In the genomic region with DNA sequence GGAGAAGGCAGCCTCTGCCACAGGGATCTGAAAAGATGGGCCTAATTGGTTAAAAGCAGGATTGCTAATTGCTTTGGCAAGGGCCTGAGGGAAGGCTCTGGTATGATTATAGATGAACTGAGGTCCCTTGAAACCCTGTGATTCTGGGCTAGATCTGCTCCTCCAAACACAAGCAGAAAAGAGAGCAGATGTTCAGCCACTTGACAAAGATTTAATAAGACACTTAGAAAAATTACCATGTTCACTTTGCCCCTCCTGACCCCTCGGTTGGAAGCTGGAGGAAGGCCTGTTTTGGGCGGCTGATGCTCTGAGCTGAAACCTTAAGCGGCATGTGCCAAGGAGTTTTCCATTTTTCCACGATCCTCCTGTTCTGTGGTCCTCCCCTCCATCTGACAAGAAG, we compare ENCODE assay signal across 19 cellular contexts.
DNase-seq lines count a peak whose midpoint lies in the region; ATAC-seq lines count a peak whose summit lies in the region.
"Had no signal": no experiment of that assay in that cellular context is flagged by ENCODE, and none has a peak within 500 bp of the region (broad histone marks: within the 10 kb centered on the region; RNA-seq: fewer than 3 reads in every experiment).

No MANE protein-coding gene starts in this region.

- ATAC-seq in GM21737 (IDR thresholded peaks at IDR 0.05; ENCODE audit: unreplicated experiment) = no peak
- ATAC-seq: Right ventricle myocardium inferior had no signal

- DNase-seq in NCI-H1417 (lab: John Stamatoyannopoulos, UW) (peak; percentile 33 to 85 (median 51)), NCI-H1417 treated with DMSO at 0.1 percent for 48 hours (lab: John Stamatoyannopoulos, UW) (no peak), NCI-H1092 (lab: John Stamatoyannopoulos, UW) (peak; percentile 23), NCI-H1436 treated with DMSO at 0.1 percent for 48 hours (lab: John Stamatoyannopoulos, UW) (peak; percentile 58), NCI-H69 (lab: John Stamatoyannopoulos, UW) (peak; percentile 50), NCI-H446 treated with DMSO at 0.1 percent for 48 hours (lab: John Stamatoyannopoulos, UW) (no peak), GF-D8 (lab: John Stamatoyannopoulos, UW) (no peak)
- DNase-seq: 8988T, Calu3, GM23248, H7, Karpas-422, NCI-H2029, NCI-H446, PC-9, SJCRH30, T-helper 1 cell had no signal

Comparison
In these comparisons a context has a peak if more than half of its experiments do, and no peak if none do; other contexts are left out.
1. DNase-seq: peak in NCI-H1417 (3 of 3), NCI-H1092 (single experiment), NCI-H1436 treated with DMSO at 0.1 percent for 48 hours (single experiment) and NCI-H69 (single experiment); none in NCI-H1417 treated with DMSO at 0.1 percent for 48 hours (single experiment), NCI-H446 treated with DMSO at 0.1 percent for 48 hours (single experiment) and GF-D8 (single experiment).